28 cellular contexts compared by ENCODE assay signal in the genomic region with DNA sequence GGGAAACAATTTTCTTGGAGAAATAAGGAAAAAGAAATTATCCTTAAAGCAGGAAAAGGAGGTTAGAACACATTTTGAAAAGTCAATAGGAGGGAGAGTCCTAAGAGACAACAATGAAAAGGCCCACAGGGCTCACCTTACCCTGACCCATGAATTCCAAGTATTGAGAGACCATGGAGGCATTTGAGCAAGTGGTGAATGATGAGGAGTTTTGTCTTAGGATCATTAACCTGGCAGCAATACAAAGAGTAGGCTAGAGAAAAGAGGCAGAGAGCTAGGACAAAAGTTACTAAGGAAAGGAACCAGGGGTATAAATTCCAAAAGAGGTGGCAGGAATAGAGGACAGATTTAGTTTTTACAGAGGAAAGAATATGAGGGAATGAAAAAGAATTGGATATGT. TPM values are rescaled to one million over a fixed set of nuclear protein-coding genes. Genes with fewer than 3 reads are reported as not detected.
"Had no signal": no experiment of that assay in that cellular context is flagged by ENCODE, and none has a peak within 500 bp of the region (broad histone marks: within the 10 kb centered on the region; RNA-seq: fewer than 3 reads in every experiment).

No MANE protein-coding gene starts in this region.

- H3K4me1 Mint-ChIP-seq: activated CD4-positive, alpha-beta memory T cell treated with anti-CD3 and anti-CD28 coated beads, Interleukin-2, amount 10 ng/mL, durations not matched to agents 7 days and 5 days; activated CD4-positive, alpha-beta T cell treated with anti-CD3 and anti-CD28 coated beads for 36 hours; activated CD4-positive, alpha-beta T cell treated with anti-CD3 and anti-CD28 coated beads, Interleukin-2, amount 10 ng/mL, durations not matched to agents 24 days and 14 days; central memory CD8-positive, alpha-beta T cell had no signal

- DNase-seq: activated CD4-positive, alpha-beta memory T cell treated with anti-CD3 and anti-CD28 coated beads, Interleukin-2, amount 10 ng/mL, durations not matched to agents 7 days and 5 days; activated CD4-positive, alpha-beta T cell treated with anti-CD3 and anti-CD28 coated beads for 36 hours; activated CD4-positive, alpha-beta T cell treated with anti-CD3 and anti-CD28 coated beads, Interleukin-2, amount 10 ng/mL, durations not matched to agents 24 days and 14 days; activated CD4-positive, CD25-positive, alpha-beta regulatory T cell; activated CD4-positive, CD25-positive, alpha-beta regulatory T cell treated with anti-CD3 and anti-CD28 coated beads, Interleukin-2, amount 50 U/mL, for 72 hours; activated CD8-positive, alpha-beta memory T cell treated with anti-CD3 and anti-CD28 coated beads, Interleukin-2, amount 50 U/mL, for 48 hours; activated gamma-delta T cell; activated naive CD4-positive, alpha-beta T cell; activated naive CD4-positive, alpha-beta T cell treated with anti-CD3 and anti-CD28 coated beads, Interleukin-2, amount 50 U/mL, for 16 hours; activated T-cell treated with anti-CD3 and anti-CD28 coated beads for 4 hours; activated T-cell treated with anti-CD3 and anti-CD28 coated beads, Interleukin-2, amount 50 U/mL, for 24 hours; activated T-cell treated with anti-CD3 and anti-CD28 coated beads, Interleukin-2, amount 50 U/mL, for 72 hours; amniotic stem cell; anterior cingulate cortex; brain microvascular endothelial cell; dorsolateral prefrontal cortex; effector CD4-positive, alpha-beta T cell; effector memory CD8-positive, alpha-beta T cell; erythroblast; foreskin keratinocyte; gastrocnemius medialis; glutamatergic neuron; T-helper 2 cell had no signal

- H3K27ac ChIP-seq: brain microvascular endothelial cell, coronary artery, dorsolateral prefrontal cortex, esophagus muscularis mucosa, foreskin keratinocyte, gastrocnemius medialis had no signal

- H3K4me3 ChIP-seq: coronary artery, dorsolateral prefrontal cortex, esophagus muscularis mucosa, gastrocnemius medialis had no signal

- H3K4me1 ChIP-seq: esophagus muscularis mucosa, foreskin keratinocyte, gastrocnemius medialis had no signal

- H3K4me3 Mint-ChIP-seq: activated CD4-positive, alpha-beta memory T cell treated with anti-CD3 and anti-CD28 coated beads, Interleukin-2, amount 10 ng/mL, durations not matched to agents 7 days and 5 days; activated CD4-positive, alpha-beta T cell treated with anti-CD3 and anti-CD28 coated beads for 36 hours; activated CD4-positive, alpha-beta T cell treated with anti-CD3 and anti-CD28 coated beads, Interleukin-2, amount 10 ng/mL, durations not matched to agents 24 days and 14 days; activated naive CD8-positive, alpha-beta T cell; activated T-cell treated with anti-CD3 and anti-CD28 coated beads, Interleukin-2, amount 50 U/mL, for 24 hours; activated T-cell treated with anti-CD3 and anti-CD28 coated beads, Interleukin-2, amount 50 U/mL, for 72 hours; central memory CD8-positive, alpha-beta T cell; dendritic cell treated with granulocyte-macrophage colony-stimulating factor and Interleukin-4, amounts not matched to agents 40 ng/mL and 50 ng/mL, for 4 days; effector memory CD8-positive, alpha-beta T cell had no signal

- H3K9me3 ChIP-seq: esophagus muscularis mucosa, gastrocnemius medialis had no signal

- H3K36me3 ChIP-seq: brain microvascular endothelial cell, esophagus muscularis mucosa, gastrocnemius medialis had no signal

- H3K27ac Mint-ChIP-seq: activated CD4-positive, alpha-beta memory T cell treated with anti-CD3 and anti-CD28 coated beads, Interleukin-2, amount 10 ng/mL, durations not matched to agents 7 days and 5 days; activated CD4-positive, alpha-beta T cell treated with anti-CD3 and anti-CD28 coated beads for 36 hours; activated CD4-positive, alpha-beta T cell treated with anti-CD3 and anti-CD28 coated beads, Interleukin-2, amount 10 ng/mL, durations not matched to agents 24 days and 14 days; activated naive CD8-positive, alpha-beta T cell; activated T-cell treated with anti-CD3 and anti-CD28 coated beads, Interleukin-2, amount 50 U/mL, for 24 hours; activated T-cell treated with anti-CD3 and anti-CD28 coated beads, Interleukin-2, amount 50 U/mL, for 72 hours; dendritic cell treated with granulocyte-macrophage colony-stimulating factor and Interleukin-4, amounts not matched to agents 40 ng/mL and 50 ng/mL, for 4 days; effector memory CD8-positive, alpha-beta T cell had no signal

- H3K27me3 ChIP-seq: brain microvascular endothelial cell, dorsolateral prefrontal cortex, esophagus muscularis mucosa, foreskin keratinocyte, gastrocnemius medialis had no signal

- H3K9me3 Mint-ChIP-seq: activated CD4-positive, alpha-beta memory T cell treated with anti-CD3 and anti-CD28 coated beads, Interleukin-2, amount 10 ng/mL, durations not matched to agents 7 days and 5 days; activated CD4-positive, alpha-beta T cell treated with anti-CD3 and anti-CD28 coated beads, Interleukin-2, amount 10 ng/mL, durations not matched to agents 24 days and 14 days; activated T-cell treated with anti-CD3 and anti-CD28 coated beads, Interleukin-2, amount 50 U/mL, for 24 hours; activated T-cell treated with anti-CD3 and anti-CD28 coated beads, Interleukin-2, amount 50 U/mL, for 72 hours; central memory CD8-positive, alpha-beta T cell had no signal

- ATAC-seq: activated CD4-positive, alpha-beta T cell treated with anti-CD3 and anti-CD28 coated beads for 36 hours; activated T-cell treated with anti-CD3 and anti-CD28 coated beads, Interleukin-2, amount 50 U/mL, for 72 hours; effector memory CD8-positive, alpha-beta T cell; foreskin keratinocyte; gastrocnemius medialis had no signal

- H3K27me3 Mint-ChIP-seq: activated CD4-positive, alpha-beta memory T cell treated with anti-CD3 and anti-CD28 coated beads, Interleukin-2, amount 10 ng/mL, durations not matched to agents 7 days and 5 days; activated CD4-positive, alpha-beta T cell treated with anti-CD3 and anti-CD28 coated beads, Interleukin-2, amount 10 ng/mL, durations not matched to agents 24 days and 14 days; activated naive CD8-positive, alpha-beta T cell; activated T-cell treated with anti-CD3 and anti-CD28 coated beads, Interleukin-2, amount 50 U/mL, for 24 hours; dendritic cell treated with granulocyte-macrophage colony-stimulating factor and Interleukin-4, amounts not matched to agents 40 ng/mL and 50 ng/mL, for 4 days had no signal

RNA-seq across cellular contexts. Expression of a gene that starts 44.7 kb away (rescaled TPM):
- polyA plus RNA-seq: foreskin keratinocyte had no signal
